21 cellular contexts compared by ENCODE assay signal in the genomic region with DNA sequence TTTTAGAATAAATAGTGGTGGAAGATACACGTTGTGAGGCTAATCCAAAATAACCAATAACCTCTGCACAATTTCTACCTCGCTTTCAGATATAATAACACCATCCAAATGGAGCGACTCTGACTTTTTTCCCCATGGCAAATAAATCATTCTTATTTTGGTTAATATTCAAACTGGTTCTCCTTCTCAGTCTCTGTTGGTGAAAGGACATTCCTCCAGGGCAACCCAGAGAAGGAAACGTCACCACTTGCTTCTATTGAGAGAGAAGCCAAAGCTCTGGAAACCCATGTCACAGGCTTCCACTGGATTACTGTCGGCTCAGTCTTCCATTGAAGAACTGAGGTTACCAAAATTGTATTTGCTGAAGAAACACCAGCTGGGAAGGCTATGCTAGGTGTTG. TPM values are rescaled to one million over a fixed set of nuclear protein-coding genes. Genes with fewer than 3 reads are reported as not detected.
"Had no signal": no experiment of that assay in that cellular context is flagged by ENCODE, and none has a peak within 500 bp of the region (broad histone marks: within the 10 kb centered on the region; RNA-seq: fewer than 3 reads in every experiment).

No MANE protein-coding gene starts in this region.

- H3K4me3 ChIP-seq: coronary artery, left ventricle myocardium inferior, ovary, uterus had no signal

- H3K27ac ChIP-seq: coronary artery, left ventricle myocardium inferior, ovary, uterus had no signal

- H3K4me1 ChIP-seq: left ventricle myocardium inferior, uterus had no signal

- DNase-seq: activated CD4-positive, alpha-beta T cell treated with anti-CD3 and anti-CD28 coated beads, Interleukin-2, amount 10 ng/mL, durations not matched to agents 24 days and 14 days; activated CD4-positive, CD25-positive, alpha-beta regulatory T cell; activated CD8-positive, alpha-beta T cell treated with anti-CD3 and anti-CD28 coated beads for 36 hours; activated naive CD4-positive, alpha-beta T cell treated with Interleukin-2 at 50 U/mL for 16 hours; activated naive CD8-positive, alpha-beta T cell treated with anti-CD3 and anti-CD28 coated beads, Interleukin-2, amount 10 ng/mL, durations not matched to agents 7 days and 5 days; activated T-cell treated with anti-CD3 and anti-CD28 coated beads, Interleukin-2, amount 50 U/mL, for 24 hours; amygdala; central memory CD4-positive, alpha-beta T cell; left ventricle myocardium inferior; natural killer cell; ovary; stimulated activated CD4-positive, alpha-beta T cell treated with anti-CD3 and anti-CD28 coated beads, Interleukin-12 subunit alpha, Interleukin-12 subunit beta, amount 100 ng/mL, for 4 hours; stimulated activated CD4-positive, alpha-beta T cell treated with anti-CD3 and anti-CD28 coated beads, Interleukin-1b, Interleukin-23, amount 100 ng/mL, for 48 hours; stimulated activated CD8-positive, alpha-beta memory T cell treated with anti-CD3 and anti-CD28 coated beads, Interleukin-4, amount 100 ng/mL, for 48 hours; stimulated activated naive CD4-positive, alpha-beta T cell; T-cell; T-helper 9 cell; uterus had no signal

- H3K36me3 ChIP-seq: left ventricle myocardium inferior, ovary, uterus had no signal

- FAIRE-seq: frontal cortex had no signal

- H3K27me3 ChIP-seq: ovary, uterus had no signal

- H3K36me3 Mint-ChIP-seq: activated naive CD8-positive, alpha-beta T cell treated with anti-CD3 and anti-CD28 coated beads, Interleukin-2, amount 10 ng/mL, durations not matched to agents 7 days and 5 days; natural killer cell; T-cell had no signal

- H3K27ac Mint-ChIP-seq: activated CD4-positive, alpha-beta T cell treated with anti-CD3 and anti-CD28 coated beads, Interleukin-2, amount 10 ng/mL, durations not matched to agents 24 days and 14 days; activated CD8-positive, alpha-beta T cell treated with anti-CD3 and anti-CD28 coated beads for 36 hours; activated naive CD8-positive, alpha-beta T cell treated with anti-CD3 and anti-CD28 coated beads, Interleukin-2, amount 10 ng/mL, durations not matched to agents 7 days and 5 days; activated T-cell treated with anti-CD3 and anti-CD28 coated beads, Interleukin-2, amount 50 U/mL, for 24 hours; activated T-helper 2 cell treated with anti-CD3 and anti-CD28 coated beads, Interferon-gamma antibody, Interleukin-2, Interleukin-4, amounts not matched to agents 10 μg/mL and 5 μg/mL and 100 μg/mL, durations not matched to agents 14 hours and 24 hours and 36 hours; natural killer cell; T-cell had no signal

- H3K9me3 ChIP-seq: left ventricle myocardium inferior, ovary, uterus had no signal

- H3K9me3 Mint-ChIP-seq: activated CD4-positive, alpha-beta T cell treated with anti-CD3 and anti-CD28 coated beads, Interleukin-2, amount 10 ng/mL, durations not matched to agents 24 days and 14 days; activated CD8-positive, alpha-beta T cell treated with anti-CD3 and anti-CD28 coated beads for 36 hours; activated naive CD8-positive, alpha-beta T cell treated with anti-CD3 and anti-CD28 coated beads, Interleukin-2, amount 10 ng/mL, durations not matched to agents 7 days and 5 days; activated T-cell treated with anti-CD3 and anti-CD28 coated beads, Interleukin-2, amount 50 U/mL, for 24 hours; activated T-helper 2 cell treated with anti-CD3 and anti-CD28 coated beads, Interferon-gamma antibody, Interleukin-2, Interleukin-4, amounts not matched to agents 10 μg/mL and 5 μg/mL and 100 μg/mL, durations not matched to agents 14 hours and 24 hours and 36 hours; natural killer cell; T-cell had no signal

- H3K4me3 Mint-ChIP-seq: activated CD4-positive, alpha-beta T cell treated with anti-CD3 and anti-CD28 coated beads, Interleukin-2, amount 10 ng/mL, durations not matched to agents 24 days and 14 days; activated CD8-positive, alpha-beta T cell treated with anti-CD3 and anti-CD28 coated beads for 36 hours; activated naive CD8-positive, alpha-beta T cell treated with anti-CD3 and anti-CD28 coated beads, Interleukin-2, amount 10 ng/mL, durations not matched to agents 7 days and 5 days; activated T-cell treated with anti-CD3 and anti-CD28 coated beads, Interleukin-2, amount 50 U/mL, for 24 hours; natural killer cell; T-cell had no signal

RNA-seq across cellular contexts. Expression of gene DAB2, which starts 8.3 kb away (rescaled TPM):
- total RNA-seq: activated CD4-positive, alpha-beta T cell treated with anti-CD3 and anti-CD28 coated beads, Interleukin-2, amount 10 ng/mL, durations not matched to agents 24 days and 14 days; activated T-helper 2 cell treated with anti-CD3 and anti-CD28 coated beads, Interferon-gamma antibody, Interleukin-2, Interleukin-4, amounts not matched to agents 10 μg/mL and 5 μg/mL and 100 μg/mL, durations not matched to agents 14 hours and 24 hours and 36 hours had no signal
